Comparison of ENCODE assay signal across 8 cellular contexts in genomic region chr10:26367771-26368170, GRCh38.
A peak's percentile ranks its signal among the peaks of the same experiment; 100 is the strongest.
DNase-seq lines count a peak whose midpoint lies in the region; ATAC-seq and TF ChIP-seq lines count a peak whose summit lies in the region.

No MANE protein-coding gene starts in this region.

- no peaks in the 10 kb centered on the region for H3K4me1 ChIP-seq in lung (ENCODE audit: control insufficient read depth in 2 of 2, insufficient read depth in 2 of 2, low read length in 2 of 2)

- no peaks in the 10 kb centered on the region for H3K36me3 Mint-ChIP-seq in activated T-cell treated with anti-CD3 and anti-CD28 coated beads, Interleukin-2, amount 50 U/mL, for 4 hours (ENCODE audit: insufficient read depth)

- H3K4me1 Mint-ChIP-seq in activated T-cell treated with anti-CD3 and anti-CD28 coated beads, Interleukin-2, amount 50 U/mL, for 4 hours (ENCODE audit: low read depth): no peaks in the 10 kb centered on the region

- no peak overlapping the region for H3K4me3 Mint-ChIP-seq in activated T-cell treated with anti-CD3 and anti-CD28 coated beads, Interleukin-2, amount 50 U/mL, for 4 hours

- DNase-seq in EH (ENCODE audit: low read depth): peak; percentile 61
- peak; percentile 23 for DNase-seq in LNCaP clone FGC (ENCODE audit: low read depth)
- peak; percentile 11 for DNase-seq in activated T-cell treated with anti-CD3 and anti-CD28 coated beads, Interleukin-2, amount 50 U/mL, for 4 hours
- DNase-seq in lung (ENCODE audit: low spot score): peak; percentile 32
- no peak for DNase-seq in NCI-H146 (lab: John Stamatoyannopoulos, UW)
- DNase-seq in substantia nigra (lab: John Stamatoyannopoulos, UW): no peak

- no peak for ATAC-seq in activated T-cell treated with anti-CD3 and anti-CD28 coated beads, Interleukin-2, amount 50 U/mL, for 4 hours
- ATAC-seq in lung (ENCODE audit: insufficient read depth, low FRiP score): peak; percentile 58
- ATAC-seq in HG03521 (IDR thresholded peaks at IDR 0.05; ENCODE audit: unreplicated experiment): no peak
- no peak for ATAC-seq in HG03342 (IDR thresholded peaks at IDR 0.05; ENCODE audit: unreplicated experiment)

- 7 to 9% methylated on average over 3 of the region's 3 CpGs for WGBS in lung, 2 donors

- no peaks in the 10 kb centered on the region for H3K36me3 ChIP-seq in lung (ENCODE audit: control insufficient read depth in 2 of 2, insufficient read depth in 2 of 2, low read length in 2 of 2)

- TF ChIP-seq CTCF in LNCaP clone FGC (IDR thresholded peaks at IDR 0.05; ENCODE audit: control insufficient read depth, extremely low read depth, insufficient read depth) (no peak), lung (IDR thresholded peaks at IDR 0.05; ENCODE audit: control extremely low read depth, extremely low read depth) (no peak)

- H3K9me3 ChIP-seq in lung (ENCODE audit: control insufficient read depth in 2 of 2, insufficient read depth in 1 of 2, low read length in 1 of 2): no peaks in the 10 kb centered on the region

- no peaks in the 10 kb centered on the region for H3K27me3 ChIP-seq in lung (ENCODE audit: control insufficient read depth, insufficient read depth)

- peaks cover 2% of the 10 kb centered on the region for H3K27me3 Mint-ChIP-seq in activated T-cell treated with anti-CD3 and anti-CD28 coated beads, Interleukin-2, amount 50 U/mL, for 4 hours (ENCODE audit: low read depth)

- H3K4me3 ChIP-seq in LNCaP clone FGC (ENCODE audit: low read depth, low read length) (no peak overlapping the region), lung (no peak overlapping the region)

- H3K9me3 Mint-ChIP-seq in activated T-cell treated with anti-CD3 and anti-CD28 coated beads, Interleukin-2, amount 50 U/mL, for 4 hours: no peaks in the 10 kb centered on the region

- H3K27ac ChIP-seq in lung (ENCODE audit: low read depth in 1 of 2, low read length in 1 of 2): no peak overlapping the region
- H3K27ac ChIP-seq in substantia nigra (ENCODE audit: low read depth, low read length, poor library complexity, severe bottlenecking): no peak overlapping the region

Comparison
In these comparisons a context has a peak if more than half of its experiments do, and no peak if none do; other contexts are left out.
1. DNase-seq: peak in EH (single experiment), LNCaP clone FGC (single experiment), activated T-cell treated with anti-CD3 and anti-CD28 coated beads, Interleukin-2, amount 50 U/mL, for 4 hours (single experiment) and lung (single experiment); none in NCI-H146 (single experiment) and substantia nigra (0 of 49).